In the genomic region with DNA sequence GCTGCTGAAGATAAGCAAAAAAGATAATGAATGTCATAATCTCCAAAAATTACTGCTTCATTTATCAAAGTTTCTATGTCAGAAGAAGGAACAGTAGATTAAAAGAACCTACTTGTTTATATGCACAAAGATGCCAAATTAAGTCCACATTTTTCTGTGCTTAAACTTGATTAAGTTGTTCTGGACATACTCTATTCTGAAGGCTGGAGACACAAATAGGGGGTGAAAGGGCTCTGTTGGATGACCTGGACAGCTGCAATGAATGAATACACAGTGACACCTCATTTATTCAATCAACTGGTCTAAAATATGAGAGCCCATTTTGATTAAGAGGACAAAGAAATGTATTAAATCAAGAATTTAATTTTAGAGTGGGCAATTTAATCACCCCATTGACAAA, we compare ENCODE assay signal across 28 cellular contexts.
"Had no signal": no experiment of that assay in that cellular context is flagged by ENCODE, and none has a peak within 500 bp of the region (broad histone marks: within the 10 kb centered on the region; RNA-seq: fewer than 3 reads in every experiment).

No MANE protein-coding gene starts in this region.

- DNase-seq: cortex of kidney; dermis blood vessel endothelial cell; dorsolateral prefrontal cortex; effector CD4-positive, alpha-beta T cell; effector CD8-positive, alpha-beta T cell; effector memory CD4-positive, alpha-beta T cell; effector memory CD8-positive, alpha-beta T cell; endodermal cell; erythroblast; esophagus squamous epithelium; foreskin fibroblast; foreskin keratinocyte; gastrocnemius medialis; glutamatergic neuron; head of caudate nucleus; heart left ventricle; heart right ventricle; hippocampal formation had no signal

- H3K9me3 ChIP-seq: esophagus muscularis mucosa, gastrocnemius medialis, gastroesophageal sphincter, heart left ventricle, heart right ventricle had no signal

- H2AFZ ChIP-seq: hepatocyte had no signal

- FAIRE-seq: endometrium, endothelial cell of umbilical vein, frontal cortex had no signal

- H3K27me3 Mint-ChIP-seq: dendritic cell treated with granulocyte-macrophage colony-stimulating factor and Interleukin-4, amounts not matched to agents 40 ng/mL and 50 ng/mL, for 4 days; effector memory CD8-positive, alpha-beta T cell had no signal

- H3K27ac Mint-ChIP-seq: dendritic cell treated with granulocyte-macrophage colony-stimulating factor and Interleukin-4, amounts not matched to agents 40 ng/mL and 50 ng/mL, for 4 days; effector memory CD8-positive, alpha-beta T cell; endodermal cell had no signal

- ATAC-seq: effector memory CD8-positive, alpha-beta T cell; esophagus mucosa; foreskin keratinocyte; gastrocnemius medialis; gastroesophageal sphincter; heart left ventricle; heart right ventricle had no signal

- H3K79me2 ChIP-seq: hepatocyte had no signal

- H3K27ac ChIP-seq: coronary artery, epithelial cell of prostate, esophagus muscularis mucosa, esophagus squamous epithelium, foreskin keratinocyte, gastrocnemius medialis, gastroesophageal sphincter, heart left ventricle, heart right ventricle, hepatocyte had no signal

- H3K4me1 ChIP-seq: esophagus muscularis mucosa, esophagus squamous epithelium, foreskin keratinocyte, gastrocnemius medialis, gastroesophageal sphincter, heart left ventricle, heart right ventricle had no signal

- H3K4me3 Mint-ChIP-seq: dendritic cell treated with granulocyte-macrophage colony-stimulating factor and Interleukin-4, amounts not matched to agents 40 ng/mL and 50 ng/mL, for 4 days; effector memory CD8-positive, alpha-beta T cell; endodermal cell had no signal

- H3K36me3 ChIP-seq: esophagus muscularis mucosa, esophagus squamous epithelium, gastrocnemius medialis, gastroesophageal sphincter, heart left ventricle, heart right ventricle had no signal

- H3K4me2 ChIP-seq: hepatocyte had no signal

- H3K9me3 Mint-ChIP-seq: endodermal cell had no signal

- H3K4me3 ChIP-seq: coronary artery, dorsolateral prefrontal cortex, esophagus muscularis mucosa, esophagus squamous epithelium, gastrocnemius medialis, gastroesophageal sphincter, heart left ventricle, heart right ventricle, hepatocyte had no signal

- H3K4me1 Mint-ChIP-seq: endodermal cell had no signal

- H3K27me3 ChIP-seq: dorsolateral prefrontal cortex, esophagus muscularis mucosa, esophagus squamous epithelium, foreskin keratinocyte, gastrocnemius medialis, gastroesophageal sphincter, heart left ventricle, heart right ventricle, hepatocyte had no signal
